ENCODE assay signal across 1 cellular context in the genomic region with DNA sequence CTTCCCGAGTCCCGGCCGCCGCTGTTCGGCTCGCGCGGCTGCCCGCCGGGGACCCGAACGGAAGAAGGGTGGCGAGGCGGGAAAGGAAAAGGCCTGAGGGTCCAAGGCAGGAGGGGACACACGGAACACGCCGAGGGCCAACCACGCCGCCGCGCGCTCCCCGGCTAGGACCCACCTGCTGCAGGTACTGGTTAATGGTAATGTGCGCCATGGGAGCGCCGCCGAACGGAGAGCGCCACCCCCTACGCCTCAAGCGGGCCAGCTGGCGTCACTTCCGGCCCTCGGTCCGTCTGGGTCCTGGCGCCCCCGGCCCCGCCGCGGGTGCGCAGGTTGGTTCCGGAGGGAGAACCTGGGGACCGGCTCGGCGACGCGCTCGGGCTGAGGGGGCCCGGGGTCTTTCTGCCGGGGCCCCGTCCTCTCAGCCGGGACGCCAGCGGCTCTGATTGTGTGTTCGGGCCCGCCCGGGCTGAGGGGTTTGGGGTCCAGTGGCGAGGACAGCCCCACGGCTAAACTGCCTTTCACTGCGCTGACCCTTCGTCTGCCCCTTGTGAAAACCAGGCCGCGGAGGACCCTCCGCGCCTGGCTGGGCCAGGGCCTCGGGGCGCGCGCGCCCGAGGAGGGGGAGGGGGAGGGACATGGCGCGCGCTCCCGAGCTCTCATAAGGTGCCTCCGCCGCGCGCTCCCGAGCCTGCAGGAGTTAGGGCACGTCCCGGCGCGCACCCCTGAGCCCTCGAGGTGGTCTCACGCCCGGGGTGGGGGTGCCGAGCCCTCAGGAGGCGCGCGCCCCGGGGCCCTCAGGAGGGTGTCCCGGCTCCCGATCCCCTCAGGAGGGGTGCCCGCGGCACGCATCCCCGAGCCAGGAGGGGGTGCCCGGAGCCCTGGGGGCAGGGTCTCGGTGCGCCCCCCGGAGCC.
TF ChIP-seq lines count a peak whose summit lies in the region.

A gene (minus strand): TSS at position 246 of the 912 bp plus-strand sequence. CDS start 35 bp downstream, at position 211.

TF ChIP-seq in HepG2, 621 proteins besides CTCF, POLR2A, EP300 and RAD21 (continued from another document and continues in another):
- TF ChIP-seq, protein P1, sequence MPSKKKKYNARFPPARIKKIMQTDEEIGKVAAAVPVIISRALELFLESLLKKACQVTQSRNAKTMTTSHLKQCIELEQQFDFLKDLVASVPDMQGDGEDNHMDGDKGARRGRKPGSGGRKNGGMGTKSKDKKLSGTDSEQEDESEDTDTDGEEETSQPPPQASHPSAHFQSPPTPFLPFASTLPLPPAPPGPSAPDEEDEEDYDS (CRISPR knock-in tag; IDR thresholded peaks at IDR 0.05) = 0 out of 2 replicates have a peak, but pooled peaks have one; percentile 22
- peak; percentile 29; the same call in 1 of the 2 replicates for TF ChIP-seq ZNF446 (CRISPR knock-in tag; IDR thresholded peaks at IDR 0.05)
- TF ChIP-seq ZZZ3 (CRISPR knock-in tag; IDR thresholded peaks at IDR 0.05; ENCODE audit: borderline replicate concordance) = no peak; the same call in 1 of the 2 replicates
- peak; percentile 99 for TF ChIP-seq YEATS4 (CRISPR knock-in tag; IDR thresholded peaks at IDR 0.05; ENCODE audit: borderline replicate concordance)
- no peak for TF ChIP-seq SP1 (IDR thresholded peaks at IDR 0.05)
- TF ChIP-seq SP1 (CRISPR knock-in tag; IDR thresholded peaks at IDR 0.05) = peak; percentile 93
- TF ChIP-seq HDAC6 (IDR thresholded peaks at IDR 0.05; ENCODE audit: low read depth, low read length) = no peak
- TF ChIP-seq, protein P2, sequence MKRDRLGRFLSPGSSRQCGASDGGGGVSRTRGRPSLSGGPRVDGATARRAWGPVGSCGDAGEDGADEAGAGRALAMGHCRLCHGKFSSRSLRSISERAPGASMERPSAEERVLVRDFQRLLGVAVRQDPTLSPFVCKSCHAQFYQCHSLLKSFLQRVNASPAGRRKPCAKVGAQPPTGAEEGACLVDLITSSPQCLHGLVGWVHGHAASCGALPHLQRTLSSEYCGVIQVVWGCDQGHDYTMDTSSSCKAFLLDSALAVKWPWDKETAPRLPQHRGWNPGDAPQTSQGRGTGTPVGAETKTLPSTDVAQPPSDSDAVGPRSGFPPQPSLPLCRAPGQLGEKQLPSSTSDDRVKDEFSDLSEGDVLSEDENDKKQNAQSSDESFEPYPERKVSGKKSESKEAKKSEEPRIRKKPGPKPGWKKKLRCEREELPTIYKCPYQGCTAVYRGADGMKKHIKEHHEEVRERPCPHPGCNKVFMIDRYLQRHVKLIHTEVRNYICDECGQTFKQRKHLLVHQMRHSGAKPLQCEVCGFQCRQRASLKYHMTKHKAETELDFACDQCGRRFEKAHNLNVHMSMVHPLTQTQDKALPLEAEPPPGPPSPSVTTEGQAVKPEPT (CRISPR knock-in tag; IDR thresholded peaks at IDR 0.05; ENCODE audit: low read depth) = no peak
- TF ChIP-seq, protein P3, sequence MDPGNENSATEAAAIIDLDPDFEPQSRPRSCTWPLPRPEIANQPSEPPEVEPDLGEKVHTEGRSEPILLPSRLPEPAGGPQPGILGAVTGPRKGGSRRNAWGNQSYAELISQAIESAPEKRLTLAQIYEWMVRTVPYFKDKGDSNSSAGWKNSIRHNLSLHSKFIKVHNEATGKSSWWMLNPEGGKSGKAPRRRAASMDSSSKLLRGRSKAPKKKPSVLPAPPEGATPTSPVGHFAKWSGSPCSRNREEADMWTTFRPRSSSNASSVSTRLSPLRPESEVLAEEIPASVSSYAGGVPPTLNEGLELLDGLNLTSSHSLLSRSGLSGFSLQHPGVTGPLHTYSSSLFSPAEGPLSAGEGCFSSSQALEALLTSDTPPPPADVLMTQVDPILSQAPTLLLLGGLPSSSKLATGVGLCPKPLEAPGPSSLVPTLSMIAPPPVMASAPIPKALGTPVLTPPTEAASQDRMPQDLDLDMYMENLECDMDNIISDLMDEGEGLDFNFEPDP (CRISPR knock-in tag; conservative IDR thresholded peaks at IDR 0.05) = 0 out of 2 replicates have a peak, but pooled peaks have one; percentile 68
- TF ChIP-seq, protein P4, sequence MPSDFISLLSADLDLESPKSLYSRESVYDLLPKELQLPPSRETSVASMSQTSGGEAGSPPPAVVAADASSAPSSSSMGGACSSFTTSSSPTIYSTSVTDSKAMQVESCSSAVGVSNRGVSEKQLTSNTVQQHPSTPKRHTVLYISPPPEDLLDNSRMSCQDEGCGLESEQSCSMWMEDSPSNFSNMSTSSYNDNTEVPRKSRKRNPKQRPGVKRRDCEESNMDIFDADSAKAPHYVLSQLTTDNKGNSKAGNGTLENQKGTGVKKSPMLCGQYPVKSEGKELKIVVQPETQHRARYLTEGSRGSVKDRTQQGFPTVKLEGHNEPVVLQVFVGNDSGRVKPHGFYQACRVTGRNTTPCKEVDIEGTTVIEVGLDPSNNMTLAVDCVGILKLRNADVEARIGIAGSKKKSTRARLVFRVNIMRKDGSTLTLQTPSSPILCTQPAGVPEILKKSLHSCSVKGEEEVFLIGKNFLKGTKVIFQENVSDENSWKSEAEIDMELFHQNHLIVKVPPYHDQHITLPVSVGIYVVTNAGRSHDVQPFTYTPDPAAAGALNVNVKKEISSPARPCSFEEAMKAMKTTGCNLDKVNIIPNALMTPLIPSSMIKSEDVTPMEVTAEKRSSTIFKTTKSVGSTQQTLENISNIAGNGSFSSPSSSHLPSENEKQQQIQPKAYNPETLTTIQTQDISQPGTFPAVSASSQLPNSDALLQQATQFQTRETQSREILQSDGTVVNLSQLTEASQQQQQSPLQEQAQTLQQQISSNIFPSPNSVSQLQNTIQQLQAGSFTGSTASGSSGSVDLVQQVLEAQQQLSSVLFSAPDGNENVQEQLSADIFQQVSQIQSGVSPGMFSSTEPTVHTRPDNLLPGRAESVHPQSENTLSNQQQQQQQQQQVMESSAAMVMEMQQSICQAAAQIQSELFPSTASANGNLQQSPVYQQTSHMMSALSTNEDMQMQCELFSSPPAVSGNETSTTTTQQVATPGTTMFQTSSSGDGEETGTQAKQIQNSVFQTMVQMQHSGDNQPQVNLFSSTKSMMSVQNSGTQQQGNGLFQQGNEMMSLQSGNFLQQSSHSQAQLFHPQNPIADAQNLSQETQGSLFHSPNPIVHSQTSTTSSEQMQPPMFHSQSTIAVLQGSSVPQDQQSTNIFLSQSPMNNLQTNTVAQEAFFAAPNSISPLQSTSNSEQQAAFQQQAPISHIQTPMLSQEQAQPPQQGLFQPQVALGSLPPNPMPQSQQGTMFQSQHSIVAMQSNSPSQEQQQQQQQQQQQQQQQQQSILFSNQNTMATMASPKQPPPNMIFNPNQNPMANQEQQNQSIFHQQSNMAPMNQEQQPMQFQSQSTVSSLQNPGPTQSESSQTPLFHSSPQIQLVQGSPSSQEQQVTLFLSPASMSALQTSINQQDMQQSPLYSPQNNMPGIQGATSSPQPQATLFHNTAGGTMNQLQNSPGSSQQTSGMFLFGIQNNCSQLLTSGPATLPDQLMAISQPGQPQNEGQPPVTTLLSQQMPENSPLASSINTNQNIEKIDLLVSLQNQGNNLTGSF (CRISPR knock-in tag; IDR thresholded peaks at IDR 0.05) = no peak
- peak; percentile 52; the same call in 1 of the 2 replicates for TF ChIP-seq MIER2 (CRISPR knock-in tag; IDR thresholded peaks at IDR 0.05)
- TF ChIP-seq HOXA9 (CRISPR knock-in tag; IDR thresholded peaks at IDR 0.05; ENCODE audit: borderline replicate concordance) = no peak
- TF ChIP-seq CHD4 (IDR thresholded peaks at IDR 0.05; ENCODE audit: borderline replicate concordance, low read length) = no peak
- TF ChIP-seq, protein P5, sequence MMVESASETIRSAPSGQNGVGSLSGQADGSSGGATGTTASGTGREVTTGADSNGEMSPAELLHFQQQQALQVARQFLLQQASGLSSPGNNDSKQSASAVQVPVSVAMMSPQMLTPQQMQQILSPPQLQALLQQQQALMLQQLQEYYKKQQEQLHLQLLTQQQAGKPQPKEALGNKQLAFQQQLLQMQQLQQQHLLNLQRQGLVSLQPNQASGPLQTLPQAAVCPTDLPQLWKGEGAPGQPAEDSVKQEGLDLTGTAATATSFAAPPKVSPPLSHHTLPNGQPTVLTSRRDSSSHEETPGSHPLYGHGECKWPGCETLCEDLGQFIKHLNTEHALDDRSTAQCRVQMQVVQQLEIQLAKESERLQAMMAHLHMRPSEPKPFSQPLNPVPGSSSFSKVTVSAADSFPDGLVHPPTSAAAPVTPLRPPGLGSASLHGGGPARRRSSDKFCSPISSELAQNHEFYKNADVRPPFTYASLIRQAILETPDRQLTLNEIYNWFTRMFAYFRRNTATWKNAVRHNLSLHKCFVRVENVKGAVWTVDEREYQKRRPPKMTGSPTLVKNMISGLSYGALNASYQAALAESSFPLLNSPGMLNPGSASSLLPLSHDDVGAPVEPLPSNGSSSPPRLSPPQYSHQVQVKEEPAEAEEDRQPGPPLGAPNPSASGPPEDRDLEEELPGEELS (CRISPR knock-in tag; IDR thresholded peaks at IDR 0.05) = peak; percentile 67; the same call in 1 of the 2 replicates
- TF ChIP-seq, protein P6, sequence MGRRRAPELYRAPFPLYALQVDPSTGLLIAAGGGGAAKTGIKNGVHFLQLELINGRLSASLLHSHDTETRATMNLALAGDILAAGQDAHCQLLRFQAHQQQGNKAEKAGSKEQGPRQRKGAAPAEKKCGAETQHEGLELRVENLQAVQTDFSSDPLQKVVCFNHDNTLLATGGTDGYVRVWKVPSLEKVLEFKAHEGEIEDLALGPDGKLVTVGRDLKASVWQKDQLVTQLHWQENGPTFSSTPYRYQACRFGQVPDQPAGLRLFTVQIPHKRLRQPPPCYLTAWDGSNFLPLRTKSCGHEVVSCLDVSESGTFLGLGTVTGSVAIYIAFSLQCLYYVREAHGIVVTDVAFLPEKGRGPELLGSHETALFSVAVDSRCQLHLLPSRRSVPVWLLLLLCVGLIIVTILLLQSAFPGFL (CRISPR knock-in tag; IDR thresholded peaks at IDR 0.05) = no peak
- TF ChIP-seq KLF6 (CRISPR knock-in tag; IDR thresholded peaks at IDR 0.05) = peak; percentile 94
- peak; percentile 67; the same call in 1 of the 2 replicates for TF ChIP-seq RFXAP (CRISPR knock-in tag; IDR thresholded peaks at IDR 0.05; ENCODE audit: borderline replicate concordance)
- TF ChIP-seq RCOR2 (CRISPR knock-in tag; IDR thresholded peaks at IDR 0.05) = 0 out of 2 replicates have a peak, but pooled peaks have one; percentile 40
- no peak for TF ChIP-seq ZNF775 (CRISPR knock-in tag; IDR thresholded peaks at IDR 0.05; ENCODE audit: borderline replicate concordance)
- TF ChIP-seq, protein P7, sequence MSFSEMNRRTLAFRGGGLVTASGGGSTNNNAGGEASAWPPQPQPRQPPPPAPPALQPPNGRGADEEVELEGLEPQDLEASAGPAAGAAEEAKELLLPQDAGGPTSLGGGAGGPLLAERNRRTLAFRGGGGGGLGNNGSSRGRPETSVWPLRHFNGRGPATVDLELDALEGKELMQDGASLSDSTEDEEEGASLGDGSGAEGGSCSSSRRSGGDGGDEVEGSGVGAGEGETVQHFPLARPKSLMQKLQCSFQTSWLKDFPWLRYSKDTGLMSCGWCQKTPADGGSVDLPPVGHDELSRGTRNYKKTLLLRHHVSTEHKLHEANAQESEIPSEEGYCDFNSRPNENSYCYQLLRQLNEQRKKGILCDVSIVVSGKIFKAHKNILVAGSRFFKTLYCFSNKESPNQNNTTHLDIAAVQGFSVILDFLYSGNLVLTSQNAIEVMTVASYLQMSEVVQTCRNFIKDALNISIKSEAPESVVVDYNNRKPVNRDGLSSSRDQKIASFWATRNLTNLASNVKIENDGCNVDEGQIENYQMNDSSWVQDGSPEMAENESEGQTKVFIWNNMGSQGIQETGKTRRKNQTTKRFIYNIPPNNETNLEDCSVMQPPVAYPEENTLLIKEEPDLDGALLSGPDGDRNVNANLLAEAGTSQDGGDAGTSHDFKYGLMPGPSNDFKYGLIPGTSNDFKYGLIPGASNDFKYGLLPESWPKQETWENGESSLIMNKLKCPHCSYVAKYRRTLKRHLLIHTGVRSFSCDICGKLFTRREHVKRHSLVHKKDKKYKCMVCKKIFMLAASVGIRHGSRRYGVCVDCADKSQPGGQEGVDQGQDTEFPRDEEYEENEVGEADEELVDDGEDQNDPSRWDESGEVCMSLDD (CRISPR knock-in tag; IDR thresholded peaks at IDR 0.05; ENCODE audit: borderline replicate concordance) = peak; percentile 69
- peak; percentile 83 for TF ChIP-seq ATF1 (CRISPR knock-in tag; IDR thresholded peaks at IDR 0.05)
- 0 out of 2 replicates have a peak, but pooled peaks have one; percentile 53 for TF ChIP-seq SP2 (CRISPR knock-in tag; IDR thresholded peaks at IDR 0.05)
- peak; percentile 79; the same call in 1 of the 2 replicates for TF ChIP-seq ZNF234 (CRISPR knock-in tag; conservative IDR thresholded peaks at IDR 0.05)
- TF ChIP-seq, protein P8, sequence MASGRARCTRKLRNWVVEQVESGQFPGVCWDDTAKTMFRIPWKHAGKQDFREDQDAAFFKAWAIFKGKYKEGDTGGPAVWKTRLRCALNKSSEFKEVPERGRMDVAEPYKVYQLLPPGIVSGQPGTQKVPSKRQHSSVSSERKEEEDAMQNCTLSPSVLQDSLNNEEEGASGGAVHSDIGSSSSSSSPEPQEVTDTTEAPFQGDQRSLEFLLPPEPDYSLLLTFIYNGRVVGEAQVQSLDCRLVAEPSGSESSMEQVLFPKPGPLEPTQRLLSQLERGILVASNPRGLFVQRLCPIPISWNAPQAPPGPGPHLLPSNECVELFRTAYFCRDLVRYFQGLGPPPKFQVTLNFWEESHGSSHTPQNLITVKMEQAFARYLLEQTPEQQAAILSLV (CRISPR knock-in tag; IDR thresholded peaks at IDR 0.05; ENCODE audit: borderline replicate concordance) = peak; percentile 83; the same call in 1 of the 2 replicates
- TF ChIP-seq, protein P9, sequence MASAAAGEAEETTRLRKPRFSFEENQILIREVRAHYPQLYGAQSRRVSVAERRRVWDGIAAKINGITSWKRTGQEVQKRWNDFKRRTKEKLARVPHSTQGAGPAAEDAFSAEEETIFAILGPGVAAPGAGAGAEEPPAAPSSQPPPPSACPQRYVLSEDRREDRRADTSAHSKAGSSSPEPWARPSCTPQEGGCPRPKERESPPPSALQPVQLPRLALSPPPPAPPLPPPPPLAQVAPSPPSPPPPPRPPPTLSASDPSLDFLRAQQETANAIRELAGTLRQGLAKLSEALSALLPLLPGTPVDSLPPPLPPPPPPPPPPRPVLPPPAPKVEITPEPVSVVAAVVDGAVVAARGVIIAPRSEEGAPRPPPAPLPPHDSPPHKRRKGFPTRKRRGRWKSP (CRISPR knock-in tag; IDR thresholded peaks at IDR 0.05) = peak; percentile 72; the same call in 1 of the 2 replicates
- TF ChIP-seq, protein P10, sequence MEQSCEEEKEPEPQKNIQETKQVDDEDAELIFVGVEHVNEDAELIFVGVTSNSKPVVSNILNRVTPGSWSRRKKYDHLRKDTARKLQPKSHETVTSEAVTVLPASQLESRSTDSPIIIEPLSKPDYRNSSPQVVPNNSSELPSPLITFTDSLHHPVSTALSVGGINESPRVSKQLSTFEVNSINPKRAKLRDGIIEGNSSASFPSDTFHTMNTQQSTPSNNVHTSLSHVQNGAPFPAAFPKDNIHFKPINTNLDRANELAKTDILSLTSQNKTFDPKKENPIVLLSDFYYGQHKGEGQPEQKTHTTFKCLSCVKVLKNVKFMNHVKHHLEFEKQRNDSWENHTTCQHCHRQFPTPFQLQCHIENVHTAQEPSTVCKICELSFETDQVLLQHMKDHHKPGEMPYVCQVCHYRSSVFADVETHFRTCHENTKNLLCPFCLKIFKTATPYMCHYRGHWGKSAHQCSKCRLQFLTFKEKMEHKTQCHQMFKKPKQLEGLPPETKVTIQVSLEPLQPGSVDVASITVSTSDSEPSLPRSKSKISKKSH (CRISPR knock-in tag; IDR thresholded peaks at IDR 0.05; ENCODE audit: borderline replicate concordance) = no peak
- TF ChIP-seq SOX6 (IDR thresholded peaks at IDR 0.05) = no peak
- TF ChIP-seq SOX6 (CRISPR knock-in tag; IDR thresholded peaks at IDR 0.05) = peak; percentile 73
- TF ChIP-seq MXI1 (IDR thresholded peaks at IDR 0.05; ENCODE audit: borderline replicate concordance, low read depth, low read length) = peak; percentile 75; the same call in 2 of the 3 replicates
- peak; percentile 94 for TF ChIP-seq THAP11 (CRISPR knock-in tag; IDR thresholded peaks at IDR 0.05)
- no peak for TF ChIP-seq TRIM24 (CRISPR knock-in tag; IDR thresholded peaks at IDR 0.05)
- 0 out of 2 replicates have a peak, but pooled peaks have one; percentile 10 for TF ChIP-seq ZNF577 (CRISPR knock-in tag; IDR thresholded peaks at IDR 0.05; ENCODE audit: borderline replicate concordance, low read depth)
- no peak for TF ChIP-seq ZNF17 (CRISPR knock-in tag; IDR thresholded peaks at IDR 0.05)
- TF ChIP-seq ZNF496 (CRISPR knock-in tag; IDR thresholded peaks at IDR 0.05; ENCODE audit: insufficient replicate concordance) = no peak
